In genomic region chr10:80390740-80391139, GRCh38 we compare ENCODE assay signal across 9 cellular contexts. TPM values are rescaled to one million over a fixed set of nuclear protein-coding genes. Genes with fewer than 3 reads are reported as not detected.
"Had no signal": no experiment of that assay in that cellular context is flagged by ENCODE, and none has a peak within 500 bp of the region (broad histone marks: within the 10 kb centered on the region; RNA-seq: fewer than 3 reads in every experiment).

No MANE protein-coding gene starts in this region.

- H3K4me3 ChIP-seq: GM12878 had no signal

- FAIRE-seq: G401.6, GM12878, GM12891, GM12892, GM18507, GM19239 had no signal

- ATAC-seq: GM12878 had no signal

- DNase-seq: GDM1, GF-D8 had no signal

RNA-seq across cellular contexts. Expression of gene DYDC2, which starts 34.2 kb away (rescaled TPM):
- total RNA-seq: G401, GM12878 had no signal

RNA-seq across cellular contexts. Expression of gene DYDC1, which starts 34.2 kb away (rescaled TPM):
- total RNA-seq: G401, GM12878 had no signal
- polyA plus RNA-seq: GM12878 had no signal
